1 cellular context compared by ENCODE assay signal in genomic region chr11:10807629-10808552, GRCh38.
TF ChIP-seq lines count a peak whose summit lies in the region.

No MANE protein-coding gene starts in this region.

TF ChIP-seq in K562, 482 proteins besides CTCF, POLR2A, EP300 and RAD21 (continued from another document and continues in another):
- TF ChIP-seq MXD1 (CRISPR knock-in tag; IDR thresholded peaks at IDR 0.05; ENCODE audit: borderline replicate concordance, poor library complexity, severe bottlenecking) (no peak), CBX5 (IDR thresholded peaks at IDR 0.05; ENCODE audit: borderline replicate concordance, low read depth) (no peak), HMGN3 (IDR thresholded peaks at IDR 0.05; ENCODE audit: borderline replicate concordance, extremely low read depth, insufficient read length, low read depth, low read length) (no peak), JUN (IDR thresholded peaks at IDR 0.05; ENCODE audit: borderline replicate concordance, low read depth, low read length) (no peak), JUN (CRISPR knock-in tag; IDR thresholded peaks at IDR 0.05; ENCODE audit: borderline replicate concordance) (no peak; the same call in 1 of the 2 replicates), POLR3A (IDR thresholded peaks at IDR 0.05; ENCODE audit: borderline replicate concordance, extremely low read depth, insufficient read depth, insufficient read length) (no peak), ZMIZ1 (IDR thresholded peaks at IDR 0.05; ENCODE audit: low read depth in 2 of 2, low read length in 2 of 2) (no peak), ADNP (tag; IDR thresholded peaks at IDR 0.05) (no peak), MAX (CRISPR knock-in tag; IDR thresholded peaks at IDR 0.05) (no peak), ETS1 (conservative IDR thresholded peaks at IDR 0.05; ENCODE audit: control insufficient read depth, low read depth, low read length) (no peak), CREM (IDR thresholded peaks at IDR 0.05; ENCODE audit: low read depth) (no peak), KLF13 (tag; IDR thresholded peaks at IDR 0.05; ENCODE audit: borderline replicate concordance, low read depth) (no peak), FOXA3 (CRISPR knock-in tag; conservative IDR thresholded peaks at IDR 0.05 in 1 of 2, IDR thresholded peaks at IDR 0.05 in 1 of 2) (no peak), ZNF584 (CRISPR knock-in tag; IDR thresholded peaks at IDR 0.05; ENCODE audit: low read depth) (no peak; the same call in 1 of the 2 replicates), AFF4 (CRISPR knock-in tag; IDR thresholded peaks at IDR 0.05) (peak; percentile 11; the same call in 1 of the 2 replicates), GTF2A2 (tag; IDR thresholded peaks at IDR 0.05) (no peak), FUS (optimal IDR thresholded peaks at IDR 0.05; ENCODE audit: low read depth, low read length) (no peak), ZNF408 (CRISPR knock-in tag; IDR thresholded peaks at IDR 0.05; ENCODE audit: low read depth) (no peak), ZNF143 (CRISPR knock-in tag; IDR thresholded peaks at IDR 0.05) (0 out of 2 replicates have a peak, but pooled peaks have one; percentile 22), SRSF3 (IDR thresholded peaks at IDR 0.05; ENCODE audit: insufficient read depth, low read length) (peak; percentile 78; the same call in 1 of the 2 replicates), FOXK2 (conservative IDR thresholded peaks at IDR 0.05 in 1 of 2, IDR thresholded peaks at IDR 0.05 in 1 of 2; ENCODE audit: low read depth in 2 of 2) (no peak), MYNN (IDR thresholded peaks at IDR 0.05) (no peak), MYNN (CRISPR knock-in tag; IDR thresholded peaks at IDR 0.05) (no peak), MCM5 (IDR thresholded peaks at IDR 0.05; ENCODE audit: low read depth) (no peak), BRF2 (IDR thresholded peaks at IDR 0.05; ENCODE audit: borderline replicate concordance, insufficient read depth, insufficient read length) (no peak), TARDBP (IDR thresholded peaks at IDR 0.05) (no peak), ZNF212 (CRISPR knock-in tag; IDR thresholded peaks at IDR 0.05) (peak; percentile 64; the same call in 1 of the 2 replicates), CBX2 (IDR thresholded peaks at IDR 0.05; ENCODE audit: insufficient read depth, low read length, poor library complexity, severe bottlenecking) (no peak), ELF4 (CRISPR knock-in tag; IDR thresholded peaks at IDR 0.05) (0 out of 2 replicates have a peak, but pooled peaks have one; percentile 13), ZNF778 (CRISPR knock-in tag; IDR thresholded peaks at IDR 0.05) (no peak), SMC3 (conservative IDR thresholded peaks at IDR 0.05; ENCODE audit: insufficient read depth, low read depth, low read length) (no peak), POLR2B (IDR thresholded peaks at IDR 0.05; ENCODE audit: low read depth, partially characterized antibody) (no peak), NR1H2 (CRISPR knock-in tag; IDR thresholded peaks at IDR 0.05) (no peak), ZBTB26 (CRISPR knock-in tag; IDR thresholded peaks at IDR 0.05) (no peak), HNRNPLL (IDR thresholded peaks at IDR 0.05; ENCODE audit: low read depth, low read length, poor library complexity, severe bottlenecking) (no peak), BCL6 (CRISPR knock-in tag; IDR thresholded peaks at IDR 0.05) (no peak), PCBP1 (IDR thresholded peaks at IDR 0.05; ENCODE audit: low read depth, low read length, poor library complexity, severe bottlenecking) (peak; percentile 58), ZKSCAN1 (IDR thresholded peaks at IDR 0.05; ENCODE audit: low read depth, low read length) (no peak), ASH1L (IDR thresholded peaks at IDR 0.05; ENCODE audit: borderline replicate concordance, low read depth, partially characterized antibody) (no peak), EP400 (IDR thresholded peaks at IDR 0.05) (no peak; the same call in 1 of the 2 replicates), HIVEP1 (CRISPR knock-in tag; IDR thresholded peaks at IDR 0.05) (peak; percentile 64; the same call in 1 of the 2 replicates), RUNX1 (IDR thresholded peaks at IDR 0.05; ENCODE audit: low read depth) (0 out of 2 replicates have a peak, but pooled peaks have one; percentile 24), NRF1 (conservative IDR thresholded peaks at IDR 0.05 in 1 of 2, IDR thresholded peaks at IDR 0.05 in 1 of 2) (no peak), FOXJ3 (CRISPR knock-in tag; IDR thresholded peaks at IDR 0.05) (no peak), ZFPM2 (CRISPR knock-in tag; IDR thresholded peaks at IDR 0.05) (no peak), ZNF551 (CRISPR knock-in tag; IDR thresholded peaks at IDR 0.05) (no peak), ZNF280B (CRISPR knock-in tag; IDR thresholded peaks at IDR 0.05) (no peak), ZNF699 (CRISPR knock-in tag; IDR thresholded peaks at IDR 0.05; ENCODE audit: insufficient replicate concordance) (no peak), NKRF (IDR thresholded peaks at IDR 0.05; ENCODE audit: borderline replicate concordance) (0 out of 2 replicates have a peak, but pooled peaks have one; percentile 39), ZNF589 (CRISPR knock-in tag; IDR thresholded peaks at IDR 0.05; ENCODE audit: low read depth) (no peak), TAL1 (IDR thresholded peaks at IDR 0.05) (no peak), ZKSCAN3 (CRISPR knock-in tag; IDR thresholded peaks at IDR 0.05) (no peak), CCNT2 (IDR thresholded peaks at IDR 0.05; ENCODE audit: borderline replicate concordance, extremely low read depth, insufficient read length, low read depth, low read length) (peak; percentile 20), ZBTB7A (IDR thresholded peaks at IDR 0.05; ENCODE audit: borderline replicate concordance, control insufficient read depth, low read depth, low read length) (no peak)
